Comparison of ENCODE assay signal across 8 cellular contexts in the genomic region with DNA sequence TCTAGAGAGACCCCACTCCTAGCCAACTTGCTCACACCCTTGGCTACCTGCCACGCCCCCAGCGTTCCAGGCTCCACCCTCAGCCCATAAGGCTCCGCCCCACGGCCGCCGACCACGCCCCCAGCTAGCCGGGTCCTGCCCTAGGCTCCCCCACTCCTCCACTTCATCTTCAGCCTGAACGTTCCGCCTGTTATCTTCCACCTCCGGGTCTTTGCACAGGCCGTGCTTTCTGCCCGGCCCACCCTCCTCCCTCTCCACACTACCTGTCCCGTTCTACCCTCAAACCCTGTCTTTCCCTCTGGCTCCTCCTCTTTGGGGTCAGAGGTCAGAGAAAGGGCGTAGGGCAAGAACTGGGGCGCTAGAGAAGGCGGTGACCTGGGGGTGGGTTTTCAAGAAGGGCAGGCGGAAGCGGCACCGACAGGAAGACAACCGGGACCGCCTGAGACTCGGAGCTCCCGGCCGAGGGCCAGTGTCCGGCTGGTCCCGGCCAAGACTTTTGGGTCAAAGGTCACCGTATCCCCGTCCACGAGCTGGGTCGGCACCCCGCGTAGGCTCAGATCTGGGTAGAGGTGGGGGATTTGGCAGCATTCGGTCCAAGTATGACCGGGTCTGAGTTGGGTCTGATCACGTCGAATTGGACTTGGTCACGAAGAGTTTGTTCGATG. TPM values are rescaled to one million over a fixed set of nuclear protein-coding genes. Genes with fewer than 3 reads are reported as not detected.
DNase-seq lines count a peak whose midpoint lies in the region; ATAC-seq and TF ChIP-seq lines count a peak whose summit lies in the region.

No MANE protein-coding gene starts in this region.

- 7 to 15% methylated on average over 20 to 39 of the region's 39 CpGs for WGBS in body of pancreas, 2 donors

- H3K4me3 ChIP-seq in H7 (ENCODE audit: insufficient read depth, low read depth, low read length) (peak overlapping the region; percentile 63), Panc1 (ENCODE audit: low read depth in 2 of 2, low read length in 2 of 2) (peak overlapping the region; percentile 57 to 76), body of pancreas (no peak overlapping the region)

- ATAC-seq in Panc1 = peak; percentile 50
- ATAC-seq in body of pancreas = no peak

- H3K4me1 ChIP-seq in Panc1 (ENCODE audit: control insufficient read depth, insufficient read depth, low read length) (no peaks in the 10 kb centered on the region; the same call in 1 of the 2 replicates), body of pancreas (peaks cover 26% of the 10 kb centered on the region)

- H3K36me3 ChIP-seq in H7 (replicated peaks; ENCODE audit: control insufficient read depth, insufficient read depth, low read length) (no peaks in the 10 kb centered on the region), Panc1 (ENCODE audit: control insufficient read depth, insufficient read depth, low read length) (no peaks in the 10 kb centered on the region), body of pancreas (replicated peaks in 1 of 2; ENCODE audit: insufficient read depth in 1 of 2, low read depth in 2 of 2) (no peaks in the 10 kb centered on the region)

- POLR2A ChIA-PET in Panc1 (lab: Charles Lee) = interaction anchor here (0.6 kb wide), 1 partner anchor 124 kb away, joined by 4 read pairs; no protein-coding TSS in a partner anchor

- in situ Hi-C loops in Panc1 (cut with HindIII; ENCODE audit: low pct_unique_long_range_greater_than_20kb, low sequenced_read_pairs) = no loop called here

- TF ChIP-seq POLR2A in body of pancreas (IDR thresholded peaks at IDR 0.05) = no peak

- BruUV-seq in Panc1 (replicated peaks; lab: Mats Ljungman, UMichigan) = no TSS peak

- CTCF ChIA-PET in Panc1 (lab: Charles Lee) = interaction anchor here (1.0 to 1.2 kb wide), 2 partner anchors 16 to 105 kb away, joined by 4 to 5 read pairs; no protein-coding TSS in a partner anchor

- DNase-seq in CD1c-positive myeloid dendritic cell (ENCODE audit: extremely low spot score) (peak; percentile 39), H7 (peak; percentile 98), Panc1 (ENCODE audit: low read depth, low spot score) (peak; percentile 39), body of pancreas (peak in 3 of 4 donors; percentile 19 to 31 (median 30)), iris pigment epithelial cell (ENCODE audit: low read depth) (peak; percentile 19), GM19238 (ENCODE audit: insufficient read length, low spot score) (no peak), KG1 (lab: John Stamatoyannopoulos, UW) (no peak)
- DNase-seq in stimulated activated CD8-positive, alpha-beta memory T cell treated with anti-CD3 and anti-CD28 coated beads, Interleukin-4, amount 100 ng/mL, for 48 hours = peak; percentile 75

- intact Hi-C loops in Panc1 (cut with micrococcal nuclease; ENCODE audit: unreplicated experiment) = no loop called here
- intact Hi-C loops in body of pancreas (cut with DNase I) = no loop called here

- no peaks in the 10 kb centered on the region for H3K9me3 ChIP-seq in Panc1 (ENCODE audit: control insufficient read depth, insufficient read depth, low read depth, low read length)
- H3K9me3 ChIP-seq in body of pancreas = no peaks in the 10 kb centered on the region

- TF ChIP-seq CTCF in Panc1 (IDR thresholded peaks at IDR 0.05) (no peak), body of pancreas (IDR thresholded peaks at IDR 0.05) (no peak)

- H3K27me3 ChIP-seq in H7 (ENCODE audit: control insufficient read depth, insufficient read depth, low read length) (peaks cover 30% of the 10 kb centered on the region), Panc1 (ENCODE audit: control insufficient read depth, insufficient read depth, low read length) (no peaks in the 10 kb centered on the region), body of pancreas (peaks cover 0 to 13% of the 10 kb centered on the region in 2 donors)

- H3K27ac ChIP-seq in Panc1 (ENCODE audit: low read length) (peak overlapping the region; percentile 88), body of pancreas (no peak overlapping the region)

RNA-seq across cellular contexts. Expression of a gene that starts 2.2 kb away (rescaled TPM):
- 0.52 and 1.4 TPM in 2 replicates for total RNA-seq in H7 (2014; rRNA removed; shearing (Covaris generic))
- total RNA-seq in Panc1 (2021; ENCODE audit: unreplicated experiment) = 0.98 TPM
- polyA plus RNA-seq in Panc1 (2012; ENCODE audit: insufficient read length) = 1.6 TPM
- under 1 TPM; under 0.01 to 0.26 TPM for total RNA-seq in body of pancreas

RNA-seq across cellular contexts. Expression of a gene that starts 20.1 kb away (rescaled TPM):
- total RNA-seq in H7 (2014; rRNA removed; shearing (Covaris generic)) = 6.1 and 8.6 TPM in 2 replicates
- total RNA-seq in Panc1 (2021; ENCODE audit: unreplicated experiment) (1.0 TPM), body of pancreas (1 to 10 TPM in 1 of 2 donors, under 1 TPM in 1; 0.52 to 8.2 TPM)
- 1.4 TPM for polyA plus RNA-seq in Panc1 (2012; ENCODE audit: insufficient read length)

RNA-seq across cellular contexts. Expression of a gene that starts 31.0 kb away (rescaled TPM):
- 29.2 and 45.0 TPM in 2 replicates for total RNA-seq in H7 (2014; rRNA removed; shearing (Covaris generic))
- 13.3 TPM for total RNA-seq in Panc1 (2021; ENCODE audit: unreplicated experiment)
- polyA plus RNA-seq in Panc1 (2012; ENCODE audit: insufficient read length) = 17.0 TPM
- total RNA-seq in body of pancreas = 1 to 10 TPM; 3.4 to 5.6 TPM

RNA-seq across cellular contexts. Expression of a gene that starts 50.3 kb away (rescaled TPM):
- total RNA-seq in H7 (2014; rRNA removed; shearing (Covaris generic)) = 0.55 and 0.76 TPM in 2 replicates
- 2.5 TPM for total RNA-seq in Panc1 (2021; ENCODE audit: unreplicated experiment)
- polyA plus RNA-seq in Panc1 (2012; ENCODE audit: insufficient read length) = 2.2 TPM
- total RNA-seq in body of pancreas = 1 to 10 TPM; 5.6 to 7.0 TPM

RNA-seq across cellular contexts. Expression of a gene that starts 50.4 kb away (rescaled TPM):
- total RNA-seq in H7 (2014; rRNA removed; shearing (Covaris generic)) = 47.3 and 53.4 TPM in 2 replicates
- total RNA-seq in Panc1 (2021; ENCODE audit: unreplicated experiment) (39.7 TPM), body of pancreas (10 to 100 TPM; 30.3 to 32.9 TPM)
- polyA plus RNA-seq in Panc1 (2012; ENCODE audit: insufficient read length) = 38.3 TPM

Comparison
In these comparisons a context has a peak if more than half of its experiments do, and no peak if none do; other contexts are left out.
1. DNase-seq: peak in CD1c-positive myeloid dendritic cell (single experiment), H7 (single experiment), Panc1 (single experiment), body of pancreas (3 of 4), iris pigment epithelial cell (single experiment) and stimulated activated CD8-positive, alpha-beta memory T cell treated with anti-CD3 and anti-CD28 coated beads, Interleukin-4, amount 100 ng/mL, for 48 hours (single experiment); none in GM19238 (single experiment) and KG1 (single experiment).
2. H3K4me3 ChIP-seq: peak in H7 (single experiment) and Panc1 (2 of 2); none in body of pancreas (0 of 2).